ENCODE assay signal across 8 cellular contexts in genomic region chrX:103607385-103608304, GRCh38. TPM values are rescaled to one million over a fixed set of nuclear protein-coding genes. Genes with fewer than 3 reads are reported as not detected.
DNase-seq lines count a peak whose midpoint lies in the region; ATAC-seq and TF ChIP-seq lines count a peak whose summit lies in the region.

TSS of gene TCEAL3 (plus strand) at chrX:103607963. CDS start at chrX:103609065, 1,102 bp downstream.

- peak within 1 kb of the TSS; percentile 72; the same call in 1 of the 2 replicates for H3K56ac ChIP-seq in IMR-90 (ENCODE audit: extremely low read depth, insufficient read depth, low read length)

- peak within 1 kb of the TSS; percentile 89 for H4K5ac ChIP-seq in IMR-90 (ENCODE audit: low read depth, low read length)

- no TSS peak for BruUV-seq in IMR-90 (replicated peaks; lab: Mats Ljungman, UMichigan)

- no peaks in the 10 kb centered on the region; the same call in 1 of the 2 replicates for H3K27me3 ChIP-seq in IMR-90 (ENCODE audit: control insufficient read depth, insufficient read depth, low read length)

- H3K9me3 Mint-ChIP-seq in dendritic cell treated with granulocyte-macrophage colony-stimulating factor and Interleukin-4, amounts not matched to agents 40 ng/mL and 50 ng/mL, for 4 days, result no peaks in the 10 kb centered on the region
- H3K9me3 Mint-ChIP-seq in stimulated activated memory B cell treated with anti-CD40 and anti-IgM and Interleukin-4, amounts not matched to agents 10 μg/mL and 1 μg/mL and 100 μg/mL, for 72 hours, result no peaks in the 10 kb centered on the region

- peak within 1 kb of the TSS; percentile 83 for H3K4me3 Mint-ChIP-seq in dendritic cell treated with granulocyte-macrophage colony-stimulating factor and Interleukin-4, amounts not matched to agents 40 ng/mL and 50 ng/mL, for 4 days
- peak within 1 kb of the TSS; percentile 81 for H3K4me3 Mint-ChIP-seq in stimulated activated memory B cell treated with anti-CD40 and anti-IgM and Interleukin-4, amounts not matched to agents 10 μg/mL and 1 μg/mL and 100 μg/mL, for 72 hours

- peak within 1 kb of the TSS; percentile 84 for H3K27ac Mint-ChIP-seq in dendritic cell treated with granulocyte-macrophage colony-stimulating factor and Interleukin-4, amounts not matched to agents 40 ng/mL and 50 ng/mL, for 4 days
- H3K27ac Mint-ChIP-seq in stimulated activated memory B cell treated with anti-CD40 and anti-IgM and Interleukin-4, amounts not matched to agents 10 μg/mL and 1 μg/mL and 100 μg/mL, for 72 hours, result peak within 1 kb of the TSS; percentile 76

- H3K79me1 ChIP-seq in IMR-90 (ENCODE audit: low read depth in 1 of 2, low read length in 2 of 2), result peaks cover 3 to 28% of the 10 kb centered on the region in 2 experiments; a peak in 2 of 4 replicates

- peak; percentile 78 for TF ChIP-seq POLR2A in IMR-90 (IDR thresholded peaks at IDR 0.05; ENCODE audit: low read depth, low read length)

- 19% methylated on average over 20 of the region's 59 CpGs; no CpG with 5 or more reads in 1 of the 2 experiments for WGBS in IMR-90 (ENCODE audit: extremely low coverage in 2 of 2, insufficient read length in 1 of 2), 2 experiments

- intact Hi-C loops in IMR-90 (cut with micrococcal nuclease), result no loop called here
- intact Hi-C loops in dendritic cell treated with granulocyte-macrophage colony-stimulating factor and Interleukin-4, amounts not matched to agents 40 ng/mL and 50 ng/mL, for 4 days (cut with micrococcal nuclease), result loop anchor here (5.0 kb wide), 1 partner anchor 80 kb away; the partner anchor contains the start of gene MORF4L2

- no peak within 1 kb of the TSS; the same call in 2 of the 3 replicates for H2BK15ac ChIP-seq in IMR-90 (ENCODE audit: low read depth, low read length)

- peak within 1 kb of the TSS; percentile 85 for H2AK9ac ChIP-seq in IMR-90 (replicated peaks; ENCODE audit: low read depth, low read length, poor library complexity)

- DNase-seq in DMS79 (lab: John Stamatoyannopoulos, UW), result peak; percentile 62
- peak; percentile 26 for DNase-seq in IMR-90
- DNase-seq in UCSD-AML1 (lab: John Stamatoyannopoulos, UW; ENCODE audit: unreplicated experiment), result peak; percentile 40
- no peak for DNase-seq in left lobe of liver (ENCODE audit: low spot score)
- DNase-seq in AML-193 (lab: John Stamatoyannopoulos, UW), result no peak

- peaks cover 7% of the 10 kb centered on the region for H3K36me3 ChIP-seq in IMR-90 (ENCODE audit: control insufficient read depth, insufficient read depth, low read length)

- H3K4ac ChIP-seq in IMR-90 (ENCODE audit: low read depth, low read length), result peak within 1 kb of the TSS; percentile 86

- H3K9ac ChIP-seq in IMR-90 (ENCODE audit: low read depth, low read length), result peak within 1 kb of the TSS; percentile 89

- CTCF ChIA-PET in IMR-90 (lab: Yijun Ruan, JAX), result no interaction called here

- no peak for TF ChIP-seq RAD21 in IMR-90 (IDR thresholded peaks at IDR 0.05; ENCODE audit: low read length)

- H3K18ac ChIP-seq in IMR-90 (ENCODE audit: low read depth, low read length), result peak within 1 kb of the TSS; percentile 84

- in situ Hi-C loops in IMR-90 (cut with MboI; ENCODE audit: low sequenced_read_pairs), result no loop called here

- peak within 1 kb of the TSS; percentile 77 for H2AK5ac ChIP-seq in IMR-90 (ENCODE audit: low read depth, low read length)

- H4K8ac ChIP-seq in IMR-90 (ENCODE audit: low read depth in 2 of 2, low read length in 2 of 2), result peak within 1 kb of the TSS; percentile 51 to 88; a peak in 2 of 4 replicates

- H3K4me3 ChIP-seq in IMR-90 (ENCODE audit: insufficient read depth, low read depth, low read length), result peak within 1 kb of the TSS; percentile 98

- peak within 1 kb of the TSS; percentile 94 for H3K4me2 ChIP-seq in IMR-90 (ENCODE audit: low read depth, low read length)

- H3K27me3 Mint-ChIP-seq in dendritic cell treated with granulocyte-macrophage colony-stimulating factor and Interleukin-4, amounts not matched to agents 40 ng/mL and 50 ng/mL, for 4 days, result peaks cover 4% of the 10 kb centered on the region
- no peaks in the 10 kb centered on the region for H3K27me3 Mint-ChIP-seq in stimulated activated memory B cell treated with anti-CD40 and anti-IgM and Interleukin-4, amounts not matched to agents 10 μg/mL and 1 μg/mL and 100 μg/mL, for 72 hours

- peak within 1 kb of the TSS; percentile 88 for H2AFZ ChIP-seq in IMR-90 (replicated peaks; ENCODE audit: low read length, poor library complexity)

- POLR2A ChIA-PET in IMR-90 (lab: Charles Lee; ENCODE audit: unreplicated experiment), result no interaction called here

- H3K14ac ChIP-seq in IMR-90 (replicated peaks; ENCODE audit: low read depth, low read length), result peak within 1 kb of the TSS; percentile 81

- TF ChIP-seq CTCF in IMR-90 (conservative IDR thresholded peaks at IDR 0.05; ENCODE audit: low read depth, low read length), result no peak

- peak within 1 kb of the TSS; percentile 76 for H2BK5ac ChIP-seq in IMR-90 (ENCODE audit: low read depth, low read length, poor library complexity, severe bottlenecking)

- H3K4me1 Mint-ChIP-seq in dendritic cell treated with granulocyte-macrophage colony-stimulating factor and Interleukin-4, amounts not matched to agents 40 ng/mL and 50 ng/mL, for 4 days (ENCODE audit: low read depth), result peaks cover 17% of the 10 kb centered on the region
- peaks cover 18% of the 10 kb centered on the region for H3K4me1 Mint-ChIP-seq in stimulated activated memory B cell treated with anti-CD40 and anti-IgM and Interleukin-4, amounts not matched to agents 10 μg/mL and 1 μg/mL and 100 μg/mL, for 72 hours

- no peak within 1 kb of the TSS; the same call in 1 of the 2 replicates for H2BK20ac ChIP-seq in IMR-90 (ENCODE audit: low read depth, low read length)

- no peaks in the 10 kb centered on the region for H4K20me1 ChIP-seq in IMR-90 (ENCODE audit: insufficient read depth, low read length)

- dilution Hi-C loops in IMR-90 (cut with HindIII; ENCODE audit: low sequenced_read_pairs, unreplicated experiment), result no loop called here

- no peaks in the 10 kb centered on the region for H3K9me1 ChIP-seq in IMR-90 (ENCODE audit: insufficient read depth, low read length)

- H2BK120ac ChIP-seq in IMR-90 (ENCODE audit: low read depth, low read length), result peak within 1 kb of the TSS; percentile 26

- H3K9me3 ChIP-seq in IMR-90 (ENCODE audit: control insufficient read depth, insufficient read depth, low read length), result no peaks in the 10 kb centered on the region

- H3K27ac ChIP-seq in IMR-90 (ENCODE audit: insufficient read depth, low read length), result peak within 1 kb of the TSS; percentile 74

- peak within 1 kb of the TSS; percentile 70; the same call in 1 of the 2 replicates for H4K91ac ChIP-seq in IMR-90 (ENCODE audit: insufficient read depth, low read depth, low read length)

- peak; percentile 82 for ATAC-seq in GM21381 (IDR thresholded peaks at IDR 0.05; ENCODE audit: unreplicated experiment)
- peak; percentile 89 for ATAC-seq in IMR-90 (ENCODE audit: low read depth)
- ATAC-seq in left lobe of liver, result peak; percentile 87
- peak; percentile 87 for ATAC-seq in stimulated activated memory B cell treated with anti-CD40 and anti-IgM and Interleukin-4, amounts not matched to agents 10 μg/mL and 1 μg/mL and 100 μg/mL, for 72 hours

- peaks cover 9% of the 10 kb centered on the region for H3K36me3 Mint-ChIP-seq in dendritic cell treated with granulocyte-macrophage colony-stimulating factor and Interleukin-4, amounts not matched to agents 40 ng/mL and 50 ng/mL, for 4 days (ENCODE audit: low read depth)
- H3K36me3 Mint-ChIP-seq in stimulated activated memory B cell treated with anti-CD40 and anti-IgM and Interleukin-4, amounts not matched to agents 10 μg/mL and 1 μg/mL and 100 μg/mL, for 72 hours, result peaks cover 14% of the 10 kb centered on the region

- peaks cover 4% of the 10 kb centered on the region; the same call in 1 of the 2 replicates for H3K4me1 ChIP-seq in IMR-90 (ENCODE audit: control insufficient read depth, insufficient read depth, low read length)

- peak within 1 kb of the TSS; percentile 5 for H3K23ac ChIP-seq in IMR-90 (ENCODE audit: low read depth, low read length)

TF ChIP-seq in IMR-90, 13 proteins besides CTCF, POLR2A, EP300 and RAD21:
- TF ChIP-seq BHLHE40 (IDR thresholded peaks at IDR 0.05; ENCODE audit: low read depth, low read length) (0 out of 2 replicates have a peak, but pooled peaks have one; percentile 40), ELK1 (IDR thresholded peaks at IDR 0.05; ENCODE audit: borderline replicate concordance, low read depth, low read length) (no peak), USF2 (IDR thresholded peaks at IDR 0.05; ENCODE audit: low read depth, low read length) (peak; percentile 79)
TF ChIP-seq in IMR-90: peak in this region for 2.

RNA-seq across cellular contexts. Expression of gene TCEAL3, which starts in this region (rescaled TPM):
- total RNA-seq in IMR-90 (2012; rRNA removed), result 3.2 and 13.1 TPM in 2 replicates
- 21.9 and 24.2 TPM in 2 replicates for polyA plus RNA-seq in IMR-90 (2012; rRNA removed)
- 10.3 and 15.0 TPM in 2 replicates for polyA plus RNA-seq in IMR-90 (2012; cell fraction: cytosol; rRNA removed)
- 1.8 and 7.0 TPM in 2 replicates for polyA plus RNA-seq in IMR-90 (2012; cell fraction: nucleus; rRNA removed; ENCODE audit: low replicate concordance)
- total RNA-seq in left lobe of liver, result 2.5 TPM

Comparison
In these comparisons a context has a peak if more than half of its experiments do, and no peak if none do; other contexts are left out.
1. DNase-seq: peak in DMS79 (single experiment), IMR-90 (single experiment) and UCSD-AML1 (single experiment); none in left lobe of liver (single experiment) and AML-193 (0 of 2).
2. Peak in every context shown above with its lines, with median percentiles within 50 percentile points of each other: ATAC-seq.